Comparison of ENCODE assay signal across 8 cellular contexts in the genomic region with DNA sequence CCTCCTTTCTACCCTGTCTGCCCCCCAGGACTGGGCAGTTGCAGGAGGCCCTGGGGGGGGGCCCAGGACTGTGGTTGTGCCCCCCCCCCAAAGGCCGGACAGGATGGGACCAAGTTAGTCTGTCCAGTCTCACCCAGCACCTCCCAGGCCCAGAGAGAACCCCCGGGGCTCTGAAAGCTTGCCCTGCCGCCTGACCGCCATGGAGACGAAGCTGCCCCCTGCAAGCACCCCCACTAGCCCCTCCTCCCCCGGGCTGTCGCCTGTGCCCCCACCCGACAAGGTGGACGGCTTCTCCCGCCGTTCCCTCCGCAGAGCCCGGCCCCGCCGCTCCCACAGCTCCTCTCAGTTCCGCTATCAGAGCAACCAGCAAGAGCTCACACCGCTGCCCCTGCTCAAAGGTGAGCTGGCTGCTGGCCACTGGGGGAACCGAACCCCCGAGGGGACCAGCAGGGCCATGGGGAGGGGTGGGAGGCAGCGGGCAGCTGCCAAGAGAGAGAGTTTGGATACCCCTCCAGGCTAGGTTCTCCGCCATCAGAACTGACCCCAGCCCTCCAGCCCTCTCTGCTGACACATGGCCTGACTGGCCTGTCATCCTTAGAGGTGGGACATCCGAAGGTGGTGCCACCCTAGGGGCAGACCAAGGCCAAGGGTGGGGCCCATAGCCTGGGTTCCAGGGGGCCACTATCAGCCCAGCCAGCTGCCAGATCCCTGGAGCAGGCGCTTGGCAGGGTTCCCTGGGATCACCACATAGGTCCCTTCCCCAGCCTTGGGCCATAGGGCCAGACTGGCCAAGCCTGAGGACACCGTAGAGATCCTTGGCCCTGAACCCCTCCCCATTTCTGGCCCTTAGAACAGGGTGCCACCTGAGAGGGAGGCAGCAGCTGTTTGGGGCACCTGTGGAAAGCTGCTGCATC. TPM values are rescaled to one million over a fixed set of nuclear protein-coding genes. Genes with fewer than 3 reads are reported as not detected.
A peak's percentile ranks its signal among the peaks of the same experiment; 100 is the strongest.
DNase-seq lines count a peak whose midpoint lies in the region; ATAC-seq and TF ChIP-seq lines count a peak whose summit lies in the region.

No MANE protein-coding gene starts in this region.

- H2AFZ ChIP-seq in mammary epithelial cell (ENCODE audit: low read depth, low read length): no peak overlapping the region

- in situ Hi-C loops in mammary epithelial cell (cut with MboI; ENCODE audit: low sequenced_read_pairs in 2 of 2): no loop called here

- no peaks in the 10 kb centered on the region for H4K20me1 ChIP-seq in mammary epithelial cell (ENCODE audit: insufficient read depth, low read length)

- WGBS in heart right ventricle, 2 donors: 53 to 62% methylated on average over 20 to 24 of the region's 24 CpGs
- WGBS in mammary epithelial cell (ENCODE audit: low coverage, missing lambda C conversion rate): 62% methylated on average over 5 of the region's 24 CpGs

- peak overlapping the region in 5 of 10 donors; percentile 89 to 96 (median 96) for H3K27ac ChIP-seq in heart right ventricle
- no peak overlapping the region for H3K27ac ChIP-seq in mammary epithelial cell (ENCODE audit: insufficient read depth, low read depth, low read length)
- H3K27ac ChIP-seq in mucosa of rectum (ENCODE audit: low read depth in 2 of 2, low read length in 2 of 2): no peak overlapping the region
- peak overlapping the region; percentile 94 to 97 for H3K27ac ChIP-seq in uterus

- no TSS peak for BruUV-seq in mammary epithelial cell (replicated peaks; lab: Mats Ljungman, UMichigan)

- intact Hi-C loops in heart right ventricle (cut with DNase I): loop anchor here in 6 of 10 donors (5.0 to 10.0 kb wide), 5 partner anchors 52 to 159 kb away; a partner anchor contains a TSS
- intact Hi-C loops in Right ventricle myocardium inferior (cut with DNase I): no loop called here
- intact Hi-C loops in mammary epithelial cell (cut with micrococcal nuclease): loop anchor here (2.0 kb wide), 2 partner anchors 81 to 255 kb away; a partner anchor contains a TSS
- intact Hi-C loops in uterus (cut with DNase I; ENCODE audit: low total_unique reads): no loop called here

- H3K79me2 ChIP-seq in mammary epithelial cell (ENCODE audit: insufficient read depth, low read length): peaks cover 7% of the 10 kb centered on the region

- peak overlapping the region; percentile 84 for H3K4me2 ChIP-seq in mammary epithelial cell (ENCODE audit: insufficient read depth, low read depth, low read length)

- dilution Hi-C loops in mammary epithelial cell (cut with HindIII; ENCODE audit: low sequenced_read_pairs): no loop called here

- H3K36me3 ChIP-seq in heart right ventricle (peaks cover 0 to 45% (median 18%) of the 10 kb centered on the region in 9 donors), mammary epithelial cell (ENCODE audit: insufficient read depth, low read length) (no peaks in the 10 kb centered on the region), mucosa of rectum (ENCODE audit: control insufficient read depth in 2 of 2, insufficient read depth in 2 of 2, low read length in 2 of 2) (peaks cover 8 to 18% of the 10 kb centered on the region in 2 donors), uterus (no peaks in the 10 kb centered on the region)

- H3K9me3 ChIP-seq in heart right ventricle: no peaks in the 10 kb centered on the region
- H3K9me3 ChIP-seq in mammary epithelial cell (replicated peaks; ENCODE audit: insufficient read depth, low read length): no peaks in the 10 kb centered on the region
- no peaks in the 10 kb centered on the region for H3K9me3 ChIP-seq in mucosa of rectum (ENCODE audit: control insufficient read depth in 2 of 2, low read length in 2 of 2)
- H3K9me3 ChIP-seq in uterus: no peaks in the 10 kb centered on the region

- CTCF ChIA-PET in mammary epithelial cell (lab: Charles Lee; ENCODE audit: low non-redundant PET): no interaction called here

- DNase-seq in heart right ventricle: no peak
- no peak for DNase-seq in Right ventricle myocardium inferior (ENCODE audit: missing footprints)
- no peak for DNase-seq in mammary epithelial cell
- DNase-seq in uterus: peak; percentile 28 to 33
- no peak for DNase-seq in hippocampal formation (lab: John Stamatoyannopoulos, UW)
- no peak for DNase-seq in NCI-H748 (lab: John Stamatoyannopoulos, UW; ENCODE audit: unreplicated experiment)

- H3K4me3 ChIP-seq in heart right ventricle: peak overlapping the region; percentile 84 to 100 (median 98)
- H3K4me3 ChIP-seq in mammary epithelial cell (replicated peaks in 1 of 3; ENCODE audit: insufficient read depth in 1 of 3, low read depth in 2 of 3, low read length in 3 of 3): peak overlapping the region; percentile 77 to 88 (median 78)
- H3K4me3 ChIP-seq in mucosa of rectum (ENCODE audit: low read length in 2 of 2): peak overlapping the region; percentile 90 to 92
- H3K4me3 ChIP-seq in uterus: peak overlapping the region; percentile 45 to 77

- peak overlapping the region; percentile 37 for H3K9ac ChIP-seq in mammary epithelial cell (ENCODE audit: insufficient read depth, low read length)
- H3K9ac ChIP-seq in mucosa of rectum (ENCODE audit: low read depth in 1 of 2, low read length in 2 of 2): peak overlapping the region; percentile 86 to 91

- TF ChIP-seq POLR2A in uterus (IDR thresholded peaks at IDR 0.05): no peak

- no peak for ATAC-seq in heart right ventricle
- ATAC-seq in Right ventricle myocardium inferior: no peak
- ATAC-seq in GM21723 (IDR thresholded peaks at IDR 0.05; ENCODE audit: unreplicated experiment): no peak

- TF ChIP-seq CTCF in heart right ventricle (IDR thresholded peaks at IDR 0.05) (no peak), mammary epithelial cell (conservative IDR thresholded peaks at IDR 0.05 in 1 of 2, IDR thresholded peaks at IDR 0.05 in 1 of 2; ENCODE audit: extremely low read depth in 1 of 2, insufficient read depth in 1 of 2, low read depth in 1 of 2, low read length in 2 of 2) (no peak), uterus (IDR thresholded peaks at IDR 0.05) (no peak)

- H3K27me3 ChIP-seq in heart right ventricle (no peaks in the 10 kb centered on the region), mammary epithelial cell (ENCODE audit: insufficient read depth, low read length) (no peaks in the 10 kb centered on the region), mucosa of rectum (ENCODE audit: control insufficient read depth in 2 of 2, insufficient read depth in 2 of 2, low read length in 2 of 2) (no peaks in the 10 kb centered on the region), uterus (no peaks in the 10 kb centered on the region)

- H3K4me1 ChIP-seq in heart right ventricle: peaks cover 10 to 34% (median 21%) of the 10 kb centered on the region in 9 donors
- H3K4me1 ChIP-seq in mammary epithelial cell (ENCODE audit: insufficient read depth, low read length): peaks cover 10% of the 10 kb centered on the region
- H3K4me1 ChIP-seq in mucosa of rectum (ENCODE audit: control insufficient read depth in 2 of 2, insufficient read depth in 2 of 2, low read length in 2 of 2): peaks cover 12 to 18% of the 10 kb centered on the region in 2 donors
- no peaks in the 10 kb centered on the region for H3K4me1 ChIP-seq in uterus

RNA-seq across cellular contexts. Expression of a gene that starts 1.3 kb away (rescaled TPM):
- total RNA-seq in heart right ventricle: 10 to 100 TPM; 13.4 to 29.8 (median 20.4) TPM
- polyA plus RNA-seq in heart right ventricle: 10 to 100 TPM; 26.6 to 30.8 TPM
- 20.6 TPM for total RNA-seq in Right ventricle myocardium inferior
- total RNA-seq in mammary epithelial cell: 10 to 100 TPM; 13.8 to 32.7 TPM
- polyA plus RNA-seq in mammary epithelial cell: 11.4 TPM
- polyA minus RNA-seq in mammary epithelial cell: 14.2 TPM
- total RNA-seq in uterus: 10 to 100 TPM in 2 of 4 donors, 1 to 10 TPM in 2; 6.7 to 23.4 (median 13.0) TPM

RNA-seq across cellular contexts. Expression of a gene that starts 8.8 kb away (rescaled TPM):
- total RNA-seq in heart right ventricle (10 to 100 TPM; 12.4 to 17.7 (median 16.0) TPM), Right ventricle myocardium inferior (10.7 TPM), mammary epithelial cell (10 to 100 TPM; 20.7 to 21.0 TPM), uterus (10 to 100 TPM in 3 of 4 donors, 1 to 10 TPM in 1; 6.8 to 39.6 (median 18.4) TPM)
- polyA plus RNA-seq in heart right ventricle (10 to 100 TPM; 14.8 to 18.6 TPM), mammary epithelial cell (7.0 TPM)
- 9.8 TPM for polyA minus RNA-seq in mammary epithelial cell

RNA-seq across cellular contexts. Expression of a gene that starts 9.9 kb away (rescaled TPM):
- total RNA-seq in heart right ventricle: not detected
- not detected for polyA plus RNA-seq in heart right ventricle
- not detected for total RNA-seq in Right ventricle myocardium inferior
- total RNA-seq in mammary epithelial cell: not detected
- polyA plus RNA-seq in mammary epithelial cell: not detected
- polyA minus RNA-seq in mammary epithelial cell: not detected
- not detected for total RNA-seq in uterus

RNA-seq across cellular contexts. Expression of a gene that starts 46.1 kb away (rescaled TPM):
- total RNA-seq in heart right ventricle: not detected
- not detected for polyA plus RNA-seq in heart right ventricle
- not detected for total RNA-seq in Right ventricle myocardium inferior
- total RNA-seq in mammary epithelial cell: not detected
- not detected for polyA plus RNA-seq in mammary epithelial cell
- not detected for polyA minus RNA-seq in mammary epithelial cell
- total RNA-seq in uterus: under 1 TPM in 1 of 4 donors, not detected in 3; under 0.01 TPM

RNA-seq across cellular contexts. Expression of a gene that starts 47.4 kb away (rescaled TPM):
- total RNA-seq in heart right ventricle (10 to 100 TPM; 30.7 to 73.1 (median 43.9) TPM), Right ventricle myocardium inferior (56.0 TPM), mammary epithelial cell (100 to 1,000 TPM in 1 of 2 donors, 10 to 100 TPM in 1; 71.2 to 172 TPM), uterus (10 to 100 TPM in 3 of 4 donors, 1 to 10 TPM in 1; 3.5 to 78.7 (median 36.9) TPM)
- polyA plus RNA-seq in heart right ventricle (10 to 100 TPM; 26.0 to 39.7 TPM), mammary epithelial cell (219 TPM)
- polyA minus RNA-seq in mammary epithelial cell: 255 TPM

Comparison
In these comparisons a context has a peak if more than half of its experiments do, and no peak if none do; other contexts are left out.
1. intact Hi-C loops: an anchor here in heart right ventricle (5.0 to 10.0 kb wide) and mammary epithelial cell (2.0 kb wide); none called in Right ventricle myocardium inferior and uterus.
2. DNase-seq: peak in uterus (2 of 2); none in heart right ventricle (0 of 2), Right ventricle myocardium inferior (single experiment), mammary epithelial cell (single experiment), hippocampal formation (0 of 2) and NCI-H748 (single experiment).
3. H3K27ac ChIP-seq: peak in uterus (2 of 2); none in mammary epithelial cell (single experiment) and mucosa of rectum (0 of 2).
4. Peak in every context shown above with its lines, with median percentiles within 50 percentile points of each other: H3K4me3 ChIP-seq.